ENCODE assay signal across 10 cellular contexts in genomic region chr9:20209421-20210340, GRCh38.
DNase-seq lines count a peak whose midpoint lies in the region; FAIRE-seq and TF ChIP-seq lines count a peak whose summit lies in the region.
"Had no signal": no experiment of that assay in that cellular context is flagged by ENCODE, and none has a peak within 500 bp of the region (broad histone marks: within the 10 kb centered on the region; RNA-seq: fewer than 3 reads in every experiment).

No MANE protein-coding gene starts in this region.

- no peak overlapping the region for H3K4me3 Mint-ChIP-seq in nephron
- H3K4me3 Mint-ChIP-seq in stimulated activated naive CD8-positive, alpha-beta T cell treated with anti-CD3 and anti-CD28 coated beads, Interleukin-15, Interleukin-2, amounts not matched to agents 100 ng/mL and 50 ng/mL, for 24 hours: peak overlapping the region; percentile 64

- no peak for FAIRE-seq in GM12892 (lab: Jason Lieb, UNC)
- FAIRE-seq: A549 had no signal

- no peak for TF ChIP-seq POLR2A in GM12892 (IDR thresholded peaks at IDR 0.05; ENCODE audit: low read depth, low read length)

- H3K9me3 Mint-ChIP-seq in nephron: no peaks in the 10 kb centered on the region
- no peaks in the 10 kb centered on the region for H3K9me3 Mint-ChIP-seq in stimulated activated naive CD8-positive, alpha-beta T cell treated with anti-CD3 and anti-CD28 coated beads, Interleukin-15, Interleukin-2, amounts not matched to agents 100 ng/mL and 50 ng/mL, for 24 hours

- TF ChIP-seq CTCF in nephron (IDR thresholded peaks at IDR 0.05; ENCODE audit: unreplicated experiment in 3 of 3): no peak

- no peaks in the 10 kb centered on the region for H3K27me3 Mint-ChIP-seq in nephron (ENCODE audit: low read depth)
- H3K27me3 Mint-ChIP-seq in stimulated activated naive CD8-positive, alpha-beta T cell treated with anti-CD3 and anti-CD28 coated beads, Interleukin-15, Interleukin-2, amounts not matched to agents 100 ng/mL and 50 ng/mL, for 24 hours: peaks cover 4% of the 10 kb centered on the region

- H3K27ac ChIP-seq in caudate nucleus (ENCODE audit: low read depth, low read length): no peak overlapping the region
- H3K27ac ChIP-seq: A549 had no signal

- H3K27ac Mint-ChIP-seq in nephron: peak overlapping the region in 2 of 3 experiments; percentile 6 to 10
- H3K27ac Mint-ChIP-seq in stimulated activated naive CD8-positive, alpha-beta T cell treated with anti-CD3 and anti-CD28 coated beads, Interleukin-15, Interleukin-2, amounts not matched to agents 100 ng/mL and 50 ng/mL, for 24 hours: peak overlapping the region; percentile 97

- H3K36me3 Mint-ChIP-seq in nephron (ENCODE audit: low read depth): no peaks in the 10 kb centered on the region
- no peaks in the 10 kb centered on the region for H3K36me3 Mint-ChIP-seq in stimulated activated naive CD8-positive, alpha-beta T cell treated with anti-CD3 and anti-CD28 coated beads, Interleukin-15, Interleukin-2, amounts not matched to agents 100 ng/mL and 50 ng/mL, for 24 hours (ENCODE audit: low read depth)

- peak; percentile 13 to 35 for DNase-seq in activated CD4-positive, alpha-beta T cell treated with anti-CD3 and anti-CD28 coated beads for 24 hours (ENCODE audit: low read depth in 2 of 2)
- DNase-seq in activated CD4-positive, alpha-beta T cell treated with anti-CD3 and anti-CD28 coated beads for 1 hour: no peak
- DNase-seq in activated T-cell treated with anti-CD3 and anti-CD28 coated beads for 4 hours: peak; percentile 19
- no peak for DNase-seq in NCI-H524 treated with DMSO at 0.1 percent for 48 hours (lab: John Stamatoyannopoulos, UW)
- DNase-seq in GM12892 (ENCODE audit: insufficient read length): no peak
- DNase-seq in caudate nucleus (lab: John Stamatoyannopoulos, UW): no peak
- DNase-seq: MG63 had no signal

- H3K4me1 Mint-ChIP-seq in nephron: peaks cover 13% of the 10 kb centered on the region
- H3K4me1 Mint-ChIP-seq in stimulated activated naive CD8-positive, alpha-beta T cell treated with anti-CD3 and anti-CD28 coated beads, Interleukin-15, Interleukin-2, amounts not matched to agents 100 ng/mL and 50 ng/mL, for 24 hours (ENCODE audit: low read depth): peaks cover 35% of the 10 kb centered on the region

Comparison
In these comparisons a context has a peak if more than half of its experiments do, and no peak if none do; other contexts are left out.
1. DNase-seq: peak in activated CD4-positive, alpha-beta T cell treated with anti-CD3 and anti-CD28 coated beads for 24 hours (2 of 2) and activated T-cell treated with anti-CD3 and anti-CD28 coated beads for 4 hours (single experiment); none in activated CD4-positive, alpha-beta T cell treated with anti-CD3 and anti-CD28 coated beads for 1 hour (single experiment), NCI-H524 treated with DMSO at 0.1 percent for 48 hours (single experiment), GM12892 (single experiment) and caudate nucleus (0 of 61).